8 cellular contexts compared by ENCODE assay signal in genomic region chr6:37155394-37156312, GRCh38. TPM values are rescaled to one million over a fixed set of nuclear protein-coding genes. Genes with fewer than 3 reads are reported as not detected.
A peak's percentile ranks its signal among the peaks of the same experiment; 100 is the strongest.
DNase-seq lines count a peak whose midpoint lies in the region; ATAC-seq and TF ChIP-seq lines count a peak whose summit lies in the region.

No MANE protein-coding gene starts in this region.

- H3K9me3 Mint-ChIP-seq in natural killer cell treated with Interleukin-12 subunit alpha and Interleukin-12 subunit beta and Interleukin-15 and Interleukin-18, amount 100 ng/mL, for 72 hours = no peaks in the 10 kb centered on the region
- no peaks in the 10 kb centered on the region for H3K9me3 Mint-ChIP-seq in natural killer cell
- H3K9me3 Mint-ChIP-seq in activated T-helper 1 cell treated with anti-CD3 and anti-CD28 coated beads, Interleukin-12 subunit alpha, Interleukin-12 subunit beta, Interleukin-2, Interleukin-4 antibody, amounts not matched to agents 30 ng/mL and 10 ng/mL and 1 ng/mL, durations not matched to agents 14 hours and 24 hours and 36 hours = no peaks in the 10 kb centered on the region

- peaks cover 7 to 9% of the 10 kb centered on the region in 2 donors for H3K4me1 Mint-ChIP-seq in natural killer cell treated with Interleukin-12 subunit alpha and Interleukin-12 subunit beta and Interleukin-15 and Interleukin-18, amount 100 ng/mL, for 72 hours (ENCODE audit: low read depth in 2 of 2)
- no peaks in the 10 kb centered on the region for H3K4me1 Mint-ChIP-seq in natural killer cell
- peaks cover 30% of the 10 kb centered on the region for H3K4me1 Mint-ChIP-seq in activated T-helper 1 cell treated with anti-CD3 and anti-CD28 coated beads, Interleukin-12 subunit alpha, Interleukin-12 subunit beta, Interleukin-2, Interleukin-4 antibody, amounts not matched to agents 30 ng/mL and 10 ng/mL and 1 ng/mL, durations not matched to agents 14 hours and 24 hours and 36 hours (ENCODE audit: low read depth)

- peak; percentile 20 to 57 for ATAC-seq in natural killer cell treated with Interleukin-12 subunit alpha and Interleukin-12 subunit beta and Interleukin-15 and Interleukin-18, amount 100 ng/mL, for 72 hours
- ATAC-seq in natural killer cell (no peak), HG03354 (IDR thresholded peaks at IDR 0.05; ENCODE audit: poor library complexity, severe bottlenecking, unreplicated experiment) (peak; percentile 92)

- peaks cover 2 to 3% of the 10 kb centered on the region in 2 donors for H3K27me3 Mint-ChIP-seq in natural killer cell treated with Interleukin-12 subunit alpha and Interleukin-12 subunit beta and Interleukin-15 and Interleukin-18, amount 100 ng/mL, for 72 hours
- peaks cover 2 to 5% of the 10 kb centered on the region in 2 donors for H3K27me3 Mint-ChIP-seq in natural killer cell (ENCODE audit: low read depth in 2 of 2)
- no peaks in the 10 kb centered on the region for H3K27me3 Mint-ChIP-seq in activated T-helper 1 cell treated with anti-CD3 and anti-CD28 coated beads, Interleukin-12 subunit alpha, Interleukin-12 subunit beta, Interleukin-2, Interleukin-4 antibody, amounts not matched to agents 30 ng/mL and 10 ng/mL and 1 ng/mL, durations not matched to agents 14 hours and 24 hours and 36 hours (ENCODE audit: insufficient read depth)

- no peak overlapping the region for H3K27ac Mint-ChIP-seq in natural killer cell treated with Interleukin-12 subunit alpha and Interleukin-12 subunit beta and Interleukin-15 and Interleukin-18, amount 100 ng/mL, for 72 hours
- no peak overlapping the region for H3K27ac Mint-ChIP-seq in natural killer cell
- H3K27ac Mint-ChIP-seq in activated T-helper 1 cell treated with anti-CD3 and anti-CD28 coated beads, Interleukin-12 subunit alpha, Interleukin-12 subunit beta, Interleukin-2, Interleukin-4 antibody, amounts not matched to agents 30 ng/mL and 10 ng/mL and 1 ng/mL, durations not matched to agents 14 hours and 24 hours and 36 hours = peak overlapping the region; percentile 81

- no peak for DNase-seq in natural killer cell treated with Interleukin-12 subunit alpha and Interleukin-12 subunit beta and Interleukin-15 and Interleukin-18, amount 100 ng/mL, for 72 hours (ENCODE audit: low spot score)
- no peak for DNase-seq in natural killer cell
- DNase-seq in activated T-helper 1 cell treated with anti-CD3 and anti-CD28 coated beads, Interleukin-12 subunit alpha, Interleukin-12 subunit beta, Interleukin-2, Interleukin-4 antibody, amounts not matched to agents 30 ng/mL and 10 ng/mL and 1 ng/mL, durations not matched to agents 14 hours and 24 hours and 36 hours (ENCODE audit: low spot score) = peak; percentile 52
- peak; percentile 38 to 57 for DNase-seq in stimulated activated CD4-positive, alpha-beta T cell treated with anti-CD3 and anti-CD28 coated beads, Interleukin-2, amount 100 ng/mL, for 48 hours
- DNase-seq in LoVo (ENCODE audit: low spot score) = no peak
- DNase-seq in amniotic stem cell (lab: John Stamatoyannopoulos, UW) = no peak
- DNase-seq in amygdala (lab: John Stamatoyannopoulos, UW) = no peak

- intact Hi-C loops in natural killer cell (cut with micrococcal nuclease) = no loop called here
- intact Hi-C loops in activated T-helper 1 cell treated with anti-CD3 and anti-CD28 coated beads, Interleukin-12 subunit alpha, Interleukin-12 subunit beta, Interleukin-2, Interleukin-4 antibody, amounts not matched to agents 30 ng/mL and 10 ng/mL and 1 ng/mL, durations not matched to agents 14 hours and 24 hours and 36 hours (cut with micrococcal nuclease) = loop anchor here (1.0 kb wide), 3 partner anchors 14 to 45 kb away; no protein-coding TSS in a partner anchor

- H3K36me3 Mint-ChIP-seq in natural killer cell treated with Interleukin-12 subunit alpha and Interleukin-12 subunit beta and Interleukin-15 and Interleukin-18, amount 100 ng/mL, for 72 hours = no peaks in the 10 kb centered on the region
- no peaks in the 10 kb centered on the region for H3K36me3 Mint-ChIP-seq in natural killer cell
- H3K36me3 Mint-ChIP-seq in activated T-helper 1 cell treated with anti-CD3 and anti-CD28 coated beads, Interleukin-12 subunit alpha, Interleukin-12 subunit beta, Interleukin-2, Interleukin-4 antibody, amounts not matched to agents 30 ng/mL and 10 ng/mL and 1 ng/mL, durations not matched to agents 14 hours and 24 hours and 36 hours (ENCODE audit: low read depth) = no peaks in the 10 kb centered on the region

- TF ChIP-seq CTCF in natural killer cell (IDR thresholded peaks at IDR 0.05) = no peak

- H3K4me3 Mint-ChIP-seq in natural killer cell treated with Interleukin-12 subunit alpha and Interleukin-12 subunit beta and Interleukin-15 and Interleukin-18, amount 100 ng/mL, for 72 hours = peak overlapping the region; percentile 26
- H3K4me3 Mint-ChIP-seq in natural killer cell = no peak overlapping the region
- H3K4me3 Mint-ChIP-seq in activated T-helper 1 cell treated with anti-CD3 and anti-CD28 coated beads, Interleukin-12 subunit alpha, Interleukin-12 subunit beta, Interleukin-2, Interleukin-4 antibody, amounts not matched to agents 30 ng/mL and 10 ng/mL and 1 ng/mL, durations not matched to agents 14 hours and 24 hours and 36 hours = peak overlapping the region; percentile 24

RNA-seq across cellular contexts. Expression of gene PIM1, which starts 14.3 kb away (rescaled TPM):
- total RNA-seq in natural killer cell treated with Interleukin-12 subunit alpha and Interleukin-12 subunit beta and Interleukin-15 and Interleukin-18, amount 100 ng/mL, for 72 hours = 100 to 1,000 TPM; 511 to 723 TPM
- 100 to 1,000 TPM; 188 to 242 (median 215) TPM for total RNA-seq in natural killer cell
- 182 and 192 TPM in 2 replicates for total RNA-seq in activated T-helper 1 cell treated with anti-CD3 and anti-CD28 coated beads, Interleukin-12 subunit alpha, Interleukin-12 subunit beta, Interleukin-2, Interleukin-4 antibody, amounts not matched to agents 30 ng/mL and 10 ng/mL and 1 ng/mL, durations not matched to agents 14 hours and 24 hours and 36 hours

Comparison
In these comparisons a context has a peak if more than half of its experiments do, and no peak if none do; other contexts are left out.
1. ATAC-seq: peak in natural killer cell treated with Interleukin-12 subunit alpha and Interleukin-12 subunit beta and Interleukin-15 and Interleukin-18, amount 100 ng/mL, for 72 hours (2 of 2) and HG03354 (single experiment); none in natural killer cell (0 of 3).
2. DNase-seq: peak in activated T-helper 1 cell treated with anti-CD3 and anti-CD28 coated beads, Interleukin-12 subunit alpha, Interleukin-12 subunit beta, Interleukin-2, Interleukin-4 antibody, amounts not matched to agents 30 ng/mL and 10 ng/mL and 1 ng/mL, durations not matched to agents 14 hours and 24 hours and 36 hours (single experiment) and stimulated activated CD4-positive, alpha-beta T cell treated with anti-CD3 and anti-CD28 coated beads, Interleukin-2, amount 100 ng/mL, for 48 hours (2 of 2); none in natural killer cell treated with Interleukin-12 subunit alpha and Interleukin-12 subunit beta and Interleukin-15 and Interleukin-18, amount 100 ng/mL, for 72 hours (single experiment), natural killer cell (single experiment), LoVo (single experiment), amniotic stem cell (single experiment) and amygdala (0 of 56).